Comparison of ENCODE assay signal across 8 cellular contexts in genomic region chr13:113393226-113393571, GRCh38. TPM values are rescaled to one million over a fixed set of nuclear protein-coding genes. Genes with fewer than 3 reads are reported as not detected.
DNase-seq lines count a peak whose midpoint lies in the region; ATAC-seq and TF ChIP-seq lines count a peak whose summit lies in the region.

No MANE protein-coding gene starts in this region.

- H3K36me3 ChIP-seq in H7 (replicated peaks; ENCODE audit: control insufficient read depth, insufficient read depth, low read length) (no peaks in the 10 kb centered on the region), cardiac muscle cell (no peaks in the 10 kb centered on the region), skeletal muscle tissue (ENCODE audit: control insufficient read depth in 3 of 3, insufficient read depth in 3 of 3, low read length in 3 of 3) (no peaks in the 10 kb centered on the region)

- H3K27ac Mint-ChIP-seq in T-helper 17 cell: no peak overlapping the region

- H3K4me3 Mint-ChIP-seq in T-helper 17 cell: peak overlapping the region; percentile 84

- H3K36me3 Mint-ChIP-seq in T-helper 17 cell (ENCODE audit: low read depth): no peaks in the 10 kb centered on the region

- no peak for TF ChIP-seq CTCF in cardiac muscle cell (IDR thresholded peaks at IDR 0.05; ENCODE audit: low read depth, low read length)

- H3K4me1 ChIP-seq in cardiac muscle cell (ENCODE audit: low read depth) (peaks cover 10% of the 10 kb centered on the region), skeletal muscle tissue (ENCODE audit: control insufficient read depth in 3 of 3, insufficient read depth in 3 of 3, low read length in 3 of 3) (peaks cover 10 to 16% (median 12%) of the 10 kb centered on the region in 3 donors)

- H3K4me3 ChIP-seq in H7 (ENCODE audit: insufficient read depth, low read depth, low read length) (peak overlapping the region; percentile 56), cardiac muscle cell (peak overlapping the region; percentile 43), skeletal muscle tissue (ENCODE audit: low read length in 3 of 3) (peak overlapping the region; percentile 83 to 90 (median 88))

- DNase-seq in H7: peak; percentile 26
- no peak for DNase-seq in T-helper 17 cell
- DNase-seq in cardiac muscle cell (ENCODE audit: low read depth in 1 of 2, low spot score in 1 of 2): no peak
- no peak for DNase-seq in NCI-H146 treated with DMSO at 0.1 percent for 48 hours (lab: John Stamatoyannopoulos, UW; ENCODE audit: unreplicated experiment)
- no peak for DNase-seq in HuH-7.5 (ENCODE audit: low spot score)

- H3K27ac ChIP-seq in cardiac muscle cell (no peak overlapping the region), skeletal muscle tissue (ENCODE audit: low read depth, low read length) (no peak overlapping the region)

- H3K4me1 Mint-ChIP-seq in T-helper 17 cell: peaks cover 4% of the 10 kb centered on the region

- H3K9ac ChIP-seq in skeletal muscle tissue (ENCODE audit: low read depth in 1 of 3, low read length in 3 of 3): peak overlapping the region; percentile 79 to 87 (median 86)

- ATAC-seq in T-helper 17 cell (no peak), GM18858 (IDR thresholded peaks at IDR 0.05; ENCODE audit: unreplicated experiment) (no peak), HG03460 (IDR thresholded peaks at IDR 0.05; ENCODE audit: unreplicated experiment) (no peak)

- no peaks in the 10 kb centered on the region for H3K27me3 ChIP-seq in H7 (ENCODE audit: control insufficient read depth, insufficient read depth, low read length)
- no peaks in the 10 kb centered on the region for H3K27me3 ChIP-seq in cardiac muscle cell
- H3K27me3 ChIP-seq in skeletal muscle tissue (ENCODE audit: control insufficient read depth in 3 of 3, insufficient read depth in 3 of 3, low read length in 3 of 3): no peaks in the 10 kb centered on the region

- H3K27me3 Mint-ChIP-seq in T-helper 17 cell: no peaks in the 10 kb centered on the region

- H3K9me3 ChIP-seq in T-helper 17 cell (ENCODE audit: control insufficient read depth, low read length, poor library complexity, severe bottlenecking) (no peaks in the 10 kb centered on the region), cardiac muscle cell (ENCODE audit: low read depth) (peaks cover 3% of the 10 kb centered on the region), skeletal muscle tissue (ENCODE audit: control insufficient read depth in 3 of 3, low read length in 3 of 3) (no peaks in the 10 kb centered on the region)

RNA-seq across cellular contexts. Expression of gene GRTP1, which starts 29.3 kb away (rescaled TPM):
- 36.5 and 55.9 TPM in 2 replicates for total RNA-seq in H7 (2014; rRNA removed; shearing (Covaris generic))
- total RNA-seq in T-helper 17 cell (under 1 TPM in 1 of 2 donors, not detected in 1; 0.57 TPM), cardiac muscle cell (18.2 and 24.9 TPM in 2 replicates), skeletal muscle tissue (3.7 TPM)
- polyA plus RNA-seq in cardiac muscle cell: 20.1 and 31.6 TPM in 2 replicates
